Comparison of ENCODE assay signal across 1 cellular context in the genomic region with DNA sequence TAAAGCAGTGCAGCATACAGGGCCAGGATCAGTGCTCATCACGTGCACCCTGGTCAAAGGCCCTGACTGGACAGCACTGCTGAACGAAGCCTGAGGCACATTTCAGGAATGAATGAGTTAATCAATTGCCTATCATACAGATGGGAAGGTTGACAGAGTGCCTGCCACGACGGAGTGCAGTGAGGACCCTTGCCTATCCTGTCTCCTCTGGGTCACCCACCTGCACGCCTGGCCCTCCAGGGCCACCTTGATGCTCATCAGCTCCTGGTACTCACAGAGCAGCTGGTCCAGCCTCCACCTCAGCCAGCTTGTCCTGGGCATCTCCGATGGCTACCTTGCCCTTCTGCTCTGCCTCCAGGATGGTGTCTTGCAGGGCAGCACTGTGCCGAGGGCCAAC.
TF ChIP-seq lines count a peak whose summit lies in the region.

No MANE protein-coding gene starts in this region.

TF ChIP-seq in HEK293T, 16 proteins besides CTCF, POLR2A, EP300 and RAD21:
- TF ChIP-seq CTBP1 (IDR thresholded peaks at IDR 0.05; ENCODE audit: borderline replicate concordance) = no peak
- TF ChIP-seq SUZ12 (IDR thresholded peaks at IDR 0.05) = no peak
- no peak for TF ChIP-seq LEF1 (IDR thresholded peaks at IDR 0.05; ENCODE audit: borderline replicate concordance)
- no peak for TF ChIP-seq FOXK2 (IDR thresholded peaks at IDR 0.05)
- no peak for TF ChIP-seq ELF4 (IDR thresholded peaks at IDR 0.05)
- no peak for TF ChIP-seq HDGF (IDR thresholded peaks at IDR 0.05; ENCODE audit: borderline replicate concordance)
- TF ChIP-seq ZNF384 (IDR thresholded peaks at IDR 0.05) = no peak
- TF ChIP-seq FOXA1 (IDR thresholded peaks at IDR 0.05) = no peak
- no peak for TF ChIP-seq BHLHE40 (IDR thresholded peaks at IDR 0.05; ENCODE audit: borderline replicate concordance)
